In genomic region chr2:85601771-85602475, GRCh38 we compare ENCODE assay signal across 1 cellular context.
TF ChIP-seq lines count a peak whose summit lies in the region.

No MANE protein-coding gene starts in this region.

TF ChIP-seq in HepG2, 621 proteins besides CTCF, POLR2A, EP300 and RAD21 (continued from another document and continues in another):
- TF ChIP-seq CEBPZ (IDR thresholded peaks at IDR 0.05; ENCODE audit: low read length) (no peak), MTF1 (CRISPR knock-in tag; IDR thresholded peaks at IDR 0.05) (no peak), MAZ (IDR thresholded peaks at IDR 0.05; ENCODE audit: borderline replicate concordance, low read depth, low read length) (no peak), MAZ (CRISPR knock-in tag; IDR thresholded peaks at IDR 0.05; ENCODE audit: low read depth) (no peak; the same call in 1 of the 2 replicates), MXD4 (CRISPR knock-in tag; IDR thresholded peaks at IDR 0.05) (no peak), PHF5A (CRISPR knock-in tag; IDR thresholded peaks at IDR 0.05; ENCODE audit: low read depth, unreplicated experiment) (no peak), DMAP1 (CRISPR knock-in tag; IDR thresholded peaks at IDR 0.05) (peak; percentile 16; the same call in 1 of the 2 replicates), PRMT3 (CRISPR knock-in tag; IDR thresholded peaks at IDR 0.05; ENCODE audit: borderline replicate concordance, low read depth) (no peak), ZNF329 (CRISPR knock-in tag; IDR thresholded peaks at IDR 0.05; ENCODE audit: low read depth) (no peak), SP1 (IDR thresholded peaks at IDR 0.05) (no peak), SP1 (CRISPR knock-in tag; IDR thresholded peaks at IDR 0.05) (no peak), ZNF569 (CRISPR knock-in tag; IDR thresholded peaks at IDR 0.05; ENCODE audit: borderline replicate concordance) (no peak), JUND (CRISPR knock-in tag; IDR thresholded peaks at IDR 0.05) (no peak), U2AF1 (optimal IDR thresholded peaks at IDR 0.05; ENCODE audit: low read depth, low read length) (no peak), SIX4 (CRISPR knock-in tag; IDR thresholded peaks at IDR 0.05) (no peak), DPF2 (CRISPR knock-in tag; IDR thresholded peaks at IDR 0.05; ENCODE audit: borderline replicate concordance, low read depth) (0 out of 2 replicates have a peak, but pooled peaks have one; percentile 50), AKAP8 (CRISPR knock-in tag; IDR thresholded peaks at IDR 0.05) (no peak; the same call in 1 of the 2 replicates), ZNF589 (CRISPR knock-in tag; conservative IDR thresholded peaks at IDR 0.05) (no peak), ZNF496 (CRISPR knock-in tag; IDR thresholded peaks at IDR 0.05; ENCODE audit: insufficient replicate concordance) (no peak), SP140L (CRISPR knock-in tag; IDR thresholded peaks at IDR 0.05; ENCODE audit: borderline replicate concordance) (no peak), KLF9 (CRISPR knock-in tag; IDR thresholded peaks at IDR 0.05; ENCODE audit: low read depth) (no peak), ZNF331 (CRISPR knock-in tag; IDR thresholded peaks at IDR 0.05) (peak; percentile 20), ZNF691 (CRISPR knock-in tag; IDR thresholded peaks at IDR 0.05; ENCODE audit: borderline replicate concordance, low read depth) (no peak; the same call in 1 of the 2 replicates)
- TF ChIP-seq, protein P1, sequence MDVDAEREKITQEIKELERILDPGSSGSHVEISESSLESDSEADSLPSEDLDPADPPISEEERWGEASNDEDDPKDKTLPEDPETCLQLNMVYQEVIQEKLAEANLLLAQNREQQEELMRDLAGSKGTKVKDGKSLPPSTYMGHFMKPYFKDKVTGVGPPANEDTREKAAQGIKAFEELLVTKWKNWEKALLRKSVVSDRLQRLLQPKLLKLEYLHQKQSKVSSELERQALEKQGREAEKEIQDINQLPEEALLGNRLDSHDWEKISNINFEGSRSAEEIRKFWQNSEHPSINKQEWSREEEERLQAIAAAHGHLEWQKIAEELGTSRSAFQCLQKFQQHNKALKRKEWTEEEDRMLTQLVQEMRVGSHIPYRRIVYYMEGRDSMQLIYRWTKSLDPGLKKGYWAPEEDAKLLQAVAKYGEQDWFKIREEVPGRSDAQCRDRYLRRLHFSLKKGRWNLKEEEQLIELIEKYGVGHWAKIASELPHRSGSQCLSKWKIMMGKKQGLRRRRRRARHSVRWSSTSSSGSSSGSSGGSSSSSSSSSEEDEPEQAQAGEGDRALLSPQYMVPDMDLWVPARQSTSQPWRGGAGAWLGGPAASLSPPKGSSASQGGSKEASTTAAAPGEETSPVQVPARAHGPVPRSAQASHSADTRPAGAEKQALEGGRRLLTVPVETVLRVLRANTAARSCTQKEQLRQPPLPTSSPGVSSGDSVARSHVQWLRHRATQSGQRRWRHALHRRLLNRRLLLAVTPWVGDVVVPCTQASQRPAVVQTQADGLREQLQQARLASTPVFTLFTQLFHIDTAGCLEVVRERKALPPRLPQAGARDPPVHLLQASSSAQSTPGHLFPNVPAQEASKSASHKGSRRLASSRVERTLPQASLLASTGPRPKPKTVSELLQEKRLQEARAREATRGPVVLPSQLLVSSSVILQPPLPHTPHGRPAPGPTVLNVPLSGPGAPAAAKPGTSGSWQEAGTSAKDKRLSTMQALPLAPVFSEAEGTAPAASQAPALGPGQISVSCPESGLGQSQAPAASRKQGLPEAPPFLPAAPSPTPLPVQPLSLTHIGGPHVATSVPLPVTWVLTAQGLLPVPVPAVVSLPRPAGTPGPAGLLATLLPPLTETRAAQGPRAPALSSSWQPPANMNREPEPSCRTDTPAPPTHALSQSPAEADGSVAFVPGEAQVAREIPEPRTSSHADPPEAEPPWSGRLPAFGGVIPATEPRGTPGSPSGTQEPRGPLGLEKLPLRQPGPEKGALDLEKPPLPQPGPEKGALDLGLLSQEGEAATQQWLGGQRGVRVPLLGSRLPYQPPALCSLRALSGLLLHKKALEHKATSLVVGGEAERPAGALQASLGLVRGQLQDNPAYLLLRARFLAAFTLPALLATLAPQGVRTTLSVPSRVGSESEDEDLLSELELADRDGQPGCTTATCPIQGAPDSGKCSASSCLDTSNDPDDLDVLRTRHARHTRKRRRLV (CRISPR knock-in tag; IDR thresholded peaks at IDR 0.05), result peak; percentile 1; the same call in 1 of the 2 replicates
- TF ChIP-seq, protein P2, sequence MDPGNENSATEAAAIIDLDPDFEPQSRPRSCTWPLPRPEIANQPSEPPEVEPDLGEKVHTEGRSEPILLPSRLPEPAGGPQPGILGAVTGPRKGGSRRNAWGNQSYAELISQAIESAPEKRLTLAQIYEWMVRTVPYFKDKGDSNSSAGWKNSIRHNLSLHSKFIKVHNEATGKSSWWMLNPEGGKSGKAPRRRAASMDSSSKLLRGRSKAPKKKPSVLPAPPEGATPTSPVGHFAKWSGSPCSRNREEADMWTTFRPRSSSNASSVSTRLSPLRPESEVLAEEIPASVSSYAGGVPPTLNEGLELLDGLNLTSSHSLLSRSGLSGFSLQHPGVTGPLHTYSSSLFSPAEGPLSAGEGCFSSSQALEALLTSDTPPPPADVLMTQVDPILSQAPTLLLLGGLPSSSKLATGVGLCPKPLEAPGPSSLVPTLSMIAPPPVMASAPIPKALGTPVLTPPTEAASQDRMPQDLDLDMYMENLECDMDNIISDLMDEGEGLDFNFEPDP (CRISPR knock-in tag; conservative IDR thresholded peaks at IDR 0.05), result no peak
- TF ChIP-seq, protein P3, sequence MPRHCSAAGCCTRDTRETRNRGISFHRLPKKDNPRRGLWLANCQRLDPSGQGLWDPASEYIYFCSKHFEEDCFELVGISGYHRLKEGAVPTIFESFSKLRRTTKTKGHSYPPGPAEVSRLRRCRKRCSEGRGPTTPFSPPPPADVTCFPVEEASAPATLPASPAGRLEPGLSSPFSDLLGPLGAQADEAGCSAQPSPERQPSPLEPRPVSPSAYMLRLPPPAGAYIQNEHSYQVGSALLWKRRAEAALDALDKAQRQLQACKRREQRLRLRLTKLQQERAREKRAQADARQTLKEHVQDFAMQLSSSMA (CRISPR knock-in tag; IDR thresholded peaks at IDR 0.05), result peak; percentile 61; the same call in 1 of the 2 replicates
- TF ChIP-seq, protein P4, sequence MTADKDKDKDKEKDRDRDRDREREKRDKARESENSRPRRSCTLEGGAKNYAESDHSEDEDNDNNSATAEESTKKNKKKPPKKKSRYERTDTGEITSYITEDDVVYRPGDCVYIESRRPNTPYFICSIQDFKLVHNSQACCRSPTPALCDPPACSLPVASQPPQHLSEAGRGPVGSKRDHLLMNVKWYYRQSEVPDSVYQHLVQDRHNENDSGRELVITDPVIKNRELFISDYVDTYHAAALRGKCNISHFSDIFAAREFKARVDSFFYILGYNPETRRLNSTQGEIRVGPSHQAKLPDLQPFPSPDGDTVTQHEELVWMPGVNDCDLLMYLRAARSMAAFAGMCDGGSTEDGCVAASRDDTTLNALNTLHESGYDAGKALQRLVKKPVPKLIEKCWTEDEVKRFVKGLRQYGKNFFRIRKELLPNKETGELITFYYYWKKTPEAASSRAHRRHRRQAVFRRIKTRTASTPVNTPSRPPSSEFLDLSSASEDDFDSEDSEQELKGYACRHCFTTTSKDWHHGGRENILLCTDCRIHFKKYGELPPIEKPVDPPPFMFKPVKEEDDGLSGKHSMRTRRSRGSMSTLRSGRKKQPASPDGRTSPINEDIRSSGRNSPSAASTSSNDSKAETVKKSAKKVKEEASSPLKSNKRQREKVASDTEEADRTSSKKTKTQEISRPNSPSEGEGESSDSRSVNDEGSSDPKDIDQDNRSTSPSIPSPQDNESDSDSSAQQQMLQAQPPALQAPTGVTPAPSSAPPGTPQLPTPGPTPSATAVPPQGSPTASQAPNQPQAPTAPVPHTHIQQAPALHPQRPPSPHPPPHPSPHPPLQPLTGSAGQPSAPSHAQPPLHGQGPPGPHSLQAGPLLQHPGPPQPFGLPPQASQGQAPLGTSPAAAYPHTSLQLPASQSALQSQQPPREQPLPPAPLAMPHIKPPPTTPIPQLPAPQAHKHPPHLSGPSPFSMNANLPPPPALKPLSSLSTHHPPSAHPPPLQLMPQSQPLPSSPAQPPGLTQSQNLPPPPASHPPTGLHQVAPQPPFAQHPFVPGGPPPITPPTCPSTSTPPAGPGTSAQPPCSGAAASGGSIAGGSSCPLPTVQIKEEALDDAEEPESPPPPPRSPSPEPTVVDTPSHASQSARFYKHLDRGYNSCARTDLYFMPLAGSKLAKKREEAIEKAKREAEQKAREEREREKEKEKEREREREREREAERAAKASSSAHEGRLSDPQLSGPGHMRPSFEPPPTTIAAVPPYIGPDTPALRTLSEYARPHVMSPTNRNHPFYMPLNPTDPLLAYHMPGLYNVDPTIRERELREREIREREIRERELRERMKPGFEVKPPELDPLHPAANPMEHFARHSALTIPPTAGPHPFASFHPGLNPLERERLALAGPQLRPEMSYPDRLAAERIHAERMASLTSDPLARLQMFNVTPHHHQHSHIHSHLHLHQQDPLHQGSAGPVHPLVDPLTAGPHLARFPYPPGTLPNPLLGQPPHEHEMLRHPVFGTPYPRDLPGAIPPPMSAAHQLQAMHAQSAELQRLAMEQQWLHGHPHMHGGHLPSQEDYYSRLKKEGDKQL (CRISPR knock-in tag; IDR thresholded peaks at IDR 0.05; ENCODE audit: low read depth), result no peak
- TF ChIP-seq, protein P5, sequence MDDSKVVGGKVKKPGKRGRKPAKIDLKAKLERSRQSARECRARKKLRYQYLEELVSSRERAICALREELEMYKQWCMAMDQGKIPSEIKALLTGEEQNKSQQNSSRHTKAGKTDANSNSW (CRISPR knock-in tag; IDR thresholded peaks at IDR 0.05; ENCODE audit: borderline replicate concordance), result 0 out of 2 replicates have a peak, but pooled peaks have one; percentile 84
- TF ChIP-seq, protein P6, sequence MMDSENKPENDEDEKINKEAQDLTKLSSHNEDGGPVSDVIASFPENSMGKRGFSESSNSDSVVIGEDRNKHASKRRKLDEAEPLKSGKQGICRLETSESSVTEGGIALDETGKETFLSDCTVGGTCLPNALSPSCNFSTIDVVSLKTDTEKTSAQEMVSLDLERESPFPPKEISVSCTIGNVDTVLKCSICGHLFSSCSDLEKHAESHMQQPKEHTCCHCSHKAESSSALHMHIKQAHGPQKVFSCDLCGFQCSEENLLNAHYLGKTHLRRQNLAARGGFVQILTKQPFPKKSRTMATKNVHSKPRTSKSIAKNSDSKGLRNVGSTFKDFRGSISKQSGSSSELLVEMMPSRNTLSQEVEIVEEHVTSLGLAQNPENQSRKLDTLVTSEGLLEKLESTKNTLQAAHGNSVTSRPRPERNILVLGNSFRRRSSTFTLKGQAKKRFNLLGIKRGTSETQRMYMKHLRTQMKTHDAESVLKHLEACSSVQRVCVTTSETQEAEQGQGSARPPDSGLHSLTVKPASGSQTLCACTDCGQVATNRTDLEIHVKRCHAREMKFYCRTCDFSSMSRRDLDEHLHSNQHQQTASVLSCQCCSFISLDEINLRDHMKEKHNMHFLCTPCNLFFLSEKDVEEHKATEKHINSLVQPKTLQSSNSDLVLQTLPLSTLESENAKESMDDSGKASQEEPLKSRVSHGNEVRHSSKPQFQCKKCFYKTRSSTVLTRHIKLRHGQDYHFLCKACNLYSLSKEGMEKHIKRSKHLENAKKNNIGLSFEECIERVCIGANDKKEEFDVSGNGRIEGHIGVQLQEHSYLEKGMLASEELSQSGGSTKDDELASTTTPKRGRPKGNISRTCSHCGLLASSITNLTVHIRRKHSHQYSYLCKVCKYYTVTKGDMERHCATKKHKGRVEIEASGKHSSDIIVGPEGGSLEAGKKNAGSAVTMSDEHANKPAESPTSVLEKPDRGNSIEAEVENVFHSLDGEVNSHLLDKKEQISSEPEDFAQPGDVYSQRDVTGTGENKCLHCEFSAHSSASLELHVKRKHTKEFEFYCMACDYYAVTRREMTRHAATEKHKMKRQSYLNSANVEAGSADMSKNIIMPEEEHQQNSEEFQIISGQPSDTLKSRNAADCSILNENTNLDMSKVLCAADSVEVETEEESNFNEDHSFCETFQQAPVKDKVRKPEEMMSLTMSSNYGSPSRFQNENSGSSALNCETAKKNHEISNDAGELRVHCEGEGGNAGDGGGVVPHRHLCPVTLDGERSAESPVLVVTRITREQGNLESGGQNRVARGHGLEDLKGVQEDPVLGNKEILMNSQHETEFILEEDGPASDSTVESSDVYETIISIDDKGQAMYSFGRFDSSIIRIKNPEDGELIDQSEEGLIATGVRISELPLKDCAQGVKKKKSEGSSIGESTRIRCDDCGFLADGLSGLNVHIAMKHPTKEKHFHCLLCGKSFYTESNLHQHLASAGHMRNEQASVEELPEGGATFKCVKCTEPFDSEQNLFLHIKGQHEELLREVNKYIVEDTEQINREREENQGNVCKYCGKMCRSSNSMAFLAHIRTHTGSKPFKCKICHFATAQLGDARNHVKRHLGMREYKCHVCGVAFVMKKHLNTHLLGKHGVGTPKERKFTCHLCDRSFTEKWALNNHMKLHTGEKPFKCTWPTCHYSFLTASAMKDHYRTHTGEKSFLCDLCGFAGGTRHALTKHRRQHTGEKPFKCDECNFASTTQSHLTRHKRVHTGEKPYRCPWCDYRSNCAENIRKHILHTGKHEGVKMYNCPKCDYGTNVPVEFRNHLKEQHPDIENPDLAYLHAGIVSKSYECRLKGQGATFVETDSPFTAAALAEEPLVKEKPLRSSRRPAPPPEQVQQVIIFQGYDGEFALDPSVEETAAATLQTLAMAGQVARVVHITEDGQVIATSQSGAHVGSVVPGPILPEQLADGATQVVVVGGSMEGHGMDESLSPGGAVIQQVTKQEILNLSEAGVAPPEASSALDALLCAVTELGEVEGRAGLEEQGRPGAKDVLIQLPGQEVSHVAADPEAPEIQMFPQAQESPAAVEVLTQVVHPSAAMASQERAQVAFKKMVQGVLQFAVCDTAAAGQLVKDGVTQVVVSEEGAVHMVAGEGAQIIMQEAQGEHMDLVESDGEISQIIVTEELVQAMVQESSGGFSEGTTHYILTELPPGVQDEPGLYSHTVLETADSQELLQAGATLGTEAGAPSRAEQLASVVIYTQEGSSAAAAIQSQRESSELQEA (CRISPR knock-in tag; IDR thresholded peaks at IDR 0.05; ENCODE audit: not compliant biosample characterization), result no peak
